36 cellular contexts compared by ENCODE assay signal in the genomic region with DNA sequence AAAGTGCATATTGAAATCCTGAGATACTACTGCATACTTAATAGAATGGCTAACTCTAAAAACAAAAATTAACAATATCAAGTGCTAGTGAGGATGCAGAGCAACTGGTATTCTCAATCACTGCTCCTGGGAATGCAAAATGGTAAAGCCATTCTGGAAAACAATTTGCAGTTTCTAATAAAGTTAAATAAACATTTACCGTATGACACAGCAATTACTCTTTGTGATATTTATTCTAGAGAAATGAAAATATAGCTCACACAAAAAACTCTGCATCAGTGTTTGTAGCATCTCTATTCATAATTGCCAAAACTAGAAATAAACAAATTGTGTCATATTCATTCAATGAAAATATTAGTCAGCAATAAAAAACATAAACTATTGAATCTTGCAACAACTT.
"Had no signal": no experiment of that assay in that cellular context is flagged by ENCODE, and none has a peak within 500 bp of the region (broad histone marks: within the 10 kb centered on the region; RNA-seq: fewer than 3 reads in every experiment).

No MANE protein-coding gene starts in this region.

- DNase-seq: Karpas-422, Kasumi-1, MG63, MM.1S, MV-4-11, NCI-H1048, NCI-H1092, NCI-H1092 treated with DMSO at 0.1 percent for 48 hours, NCI-H1105, NCI-H1105 treated with DMSO at 0.1 percent for 48 hours, NCI-H1417, NCI-H1417 treated with DMSO at 0.1 percent for 48 hours, NCI-H1436, NCI-H1436 treated with DMSO at 0.1 percent for 48 hours, NCI-H146, NCI-H1694, NCI-H1694 treated with DMSO at 0.1 percent for 48 hours, NCI-H187, NCI-H187 treated with DMSO at 0.1 percent for 48 hours, NCI-H1930, NCI-H2029, NCI-H2029 treated with DMSO at 0.1 percent for 48 hours, NCI-H2081, NCI-H2081 treated with DMSO at 0.1 percent for 48 hours, NCI-H2107, NCI-H2171, NCI-H2171 treated with DMSO at 0.1 percent for 48 hours, NCI-H2227 treated with DMSO at 0.1 percent for 48 hours, NCI-H226, NCI-H345, NCI-H446, NCI-H446 treated with DMSO at 0.1 percent for 48 hours, NCI-H510A, NCI-H510A treated with DMSO at 0.1 percent for 48 hours, NCI-H524, NCI-H524 treated with DMSO at 0.1 percent for 48 hours had no signal

- H3K4me3 ChIP-seq: MG63 had no signal

- H3K36me3 ChIP-seq: MG63 had no signal

- H3K9me3 ChIP-seq: MG63 had no signal

- H3K27me3 ChIP-seq: MG63 had no signal
